Comparison of ENCODE assay signal across 8 cellular contexts in genomic region chr2:112644933-112645395, GRCh38. TPM values are rescaled to one million over a fixed set of nuclear protein-coding genes. Genes with fewer than 3 reads are reported as not detected.
A peak's percentile ranks its signal among the peaks of the same experiment; 100 is the strongest.
DNase-seq lines count a peak whose midpoint lies in the region; ATAC-seq and TF ChIP-seq lines count a peak whose summit lies in the region.

No MANE protein-coding gene starts in this region.

- H3K36me3 Mint-ChIP-seq in activated T-cell treated with anti-CD3 and anti-CD28 coated beads, Interleukin-2, amount 50 U/mL, for 24 hours (ENCODE audit: low read depth), result peaks cover 35% of the 10 kb centered on the region
- peaks cover 32% of the 10 kb centered on the region for H3K36me3 Mint-ChIP-seq in endothelial cell (ENCODE audit: low read depth, unreplicated experiment)
- peaks cover 23% of the 10 kb centered on the region for H3K36me3 Mint-ChIP-seq in nephron progenitor cell (ENCODE audit: low read depth)

- no peaks in the 10 kb centered on the region for H3K27me3 Mint-ChIP-seq in activated T-cell treated with anti-CD3 and anti-CD28 coated beads, Interleukin-2, amount 50 U/mL, for 24 hours
- peaks cover 3% of the 10 kb centered on the region for H3K27me3 Mint-ChIP-seq in endothelial cell (ENCODE audit: unreplicated experiment)
- peaks cover 11% of the 10 kb centered on the region for H3K27me3 Mint-ChIP-seq in nephron progenitor cell (ENCODE audit: low read depth, poor library complexity)

- no peak for DNase-seq in activated T-cell treated with anti-CD3 and anti-CD28 coated beads, Interleukin-2, amount 50 U/mL, for 24 hours
- no peak for DNase-seq in activated T-cell treated with anti-CD3 and anti-CD28 coated beads for 4 hours
- no peak for DNase-seq in RWPE1 (ENCODE audit: low spot score)
- no peak for DNase-seq in endothelial cell (ENCODE audit: low spot score)
- DNase-seq in nephron progenitor cell, result no peak
- no peak for DNase-seq in NCI-H510A (lab: John Stamatoyannopoulos, UW)
- no peak for DNase-seq in SHP77 treated with DMSO at 0.1 percent for 48 hours (lab: John Stamatoyannopoulos, UW)
- no peak for DNase-seq in omental fat pad (ENCODE audit: low spot score)

- H3K27ac ChIP-seq in RWPE1, result peak overlapping the region; percentile 95

- TF ChIP-seq CTCF in RWPE1 (conservative IDR thresholded peaks at IDR 0.05; ENCODE audit: low read depth), result no peak
- TF ChIP-seq CTCF in endothelial cell (IDR thresholded peaks at IDR 0.05; ENCODE audit: unreplicated experiment), result no peak
- TF ChIP-seq CTCF in nephron progenitor cell (IDR thresholded peaks at IDR 0.05), result no peak
- no peak for TF ChIP-seq CTCF in omental fat pad (IDR thresholded peaks at IDR 0.05)

- POLR2A ChIA-PET in RWPE1 (lab: Yijun Ruan, JAX; ENCODE audit: low non-redundant PET), result interaction anchor here (0.5 to 2.5 kb wide), 5 partner anchors 18 to 669 kb away, joined by 3 to 11 read pairs (median 7); no protein-coding TSS in a partner anchor

- peak overlapping the region; percentile 81 for H3K4me3 Mint-ChIP-seq in activated T-cell treated with anti-CD3 and anti-CD28 coated beads, Interleukin-2, amount 50 U/mL, for 24 hours
- peak overlapping the region; percentile 93 for H3K4me3 Mint-ChIP-seq in endothelial cell (ENCODE audit: unreplicated experiment)
- H3K4me3 Mint-ChIP-seq in nephron progenitor cell, result peak overlapping the region; percentile 86

- peaks cover 57% of the 10 kb centered on the region for H3K4me1 Mint-ChIP-seq in activated T-cell treated with anti-CD3 and anti-CD28 coated beads, Interleukin-2, amount 50 U/mL, for 24 hours (ENCODE audit: low read depth)
- H3K4me1 Mint-ChIP-seq in endothelial cell (ENCODE audit: unreplicated experiment), result peaks cover 73% of the 10 kb centered on the region
- H3K4me1 Mint-ChIP-seq in nephron progenitor cell, result peaks cover 45% of the 10 kb centered on the region

- no peak for ATAC-seq in omental fat pad (ENCODE audit: low FRiP score)

- H3K9me3 Mint-ChIP-seq in activated T-cell treated with anti-CD3 and anti-CD28 coated beads, Interleukin-2, amount 50 U/mL, for 24 hours, result no peaks in the 10 kb centered on the region
- H3K9me3 Mint-ChIP-seq in endothelial cell (ENCODE audit: unreplicated experiment), result no peaks in the 10 kb centered on the region
- H3K9me3 Mint-ChIP-seq in nephron progenitor cell, result no peaks in the 10 kb centered on the region

- peak overlapping the region; percentile 90 for H3K27ac Mint-ChIP-seq in activated T-cell treated with anti-CD3 and anti-CD28 coated beads, Interleukin-2, amount 50 U/mL, for 24 hours
- H3K27ac Mint-ChIP-seq in endothelial cell (ENCODE audit: unreplicated experiment), result peak overlapping the region; percentile 87
- H3K27ac Mint-ChIP-seq in nephron progenitor cell, result no peak overlapping the region

- CTCF ChIA-PET in RWPE1 (lab: Yijun Ruan, JAX), result interaction anchor here (0.6 to 1.7 kb wide), 8 partner anchors 19 to 399 kb away, joined by 3 to 6 read pairs (median 3); no protein-coding TSS in a partner anchor

RNA-seq across cellular contexts. Expression of gene SLC20A1, which starts 0.8 kb away (rescaled TPM):
- total RNA-seq in endothelial cell (ENCODE audit: unreplicated experiment), result 255 TPM
- total RNA-seq in omental fat pad, result 100 to 1,000 TPM in 2 of 4 donors, 10 to 100 TPM in 2; 33.1 to 299 (median 88.2) TPM
